ENCODE assay signal across 8 cellular contexts in genomic region chr16:30077656-30078055, GRCh38.
A peak's percentile ranks its signal among the peaks of the same experiment; 100 is the strongest.
DNase-seq lines count a peak whose midpoint lies in the region; ATAC-seq and TF ChIP-seq lines count a peak whose summit lies in the region.
"Had no signal": no experiment of that assay in that cellular context is flagged by ENCODE, and none has a peak within 500 bp of the region (broad histone marks: within the 10 kb centered on the region; RNA-seq: fewer than 3 reads in every experiment).

No MANE protein-coding gene starts in this region.

- TF ChIP-seq CTCF in AG04449 (IDR thresholded peaks at IDR 0.05; ENCODE audit: insufficient read depth, low read length, missing control alignments) = no peak
- no peak for TF ChIP-seq CTCF in NB4 (IDR thresholded peaks at IDR 0.05; ENCODE audit: low read depth, low read length)

- H3K4me3 ChIP-seq in AG04449 (ENCODE audit: low read depth, low read length) = peak overlapping the region; percentile 96
- peak overlapping the region; percentile 91 for H3K4me3 ChIP-seq in NB4 (ENCODE audit: low read depth, low read length)

- TF ChIP-seq POLR2A in NB4 (IDR thresholded peaks at IDR 0.05; ENCODE audit: extremely low read depth, insufficient read length) = no peak

- CTCF ChIA-PET in AG04449 (lab: Yijun Ruan, JAX) = interaction anchor here (1.0 to 9.2 kb wide), 4 partner anchors 8 to 36 kb away, joined by 3 to 100 read pairs (median 6); partner anchors contain the start of genes ALDOA, GDPD3 and TBX6

- ATAC-seq in HG03432 (IDR thresholded peaks at IDR 0.05; ENCODE audit: unreplicated experiment) = no peak
- no peak for ATAC-seq in HG03378 (IDR thresholded peaks at IDR 0.05; ENCODE audit: unreplicated experiment)

- POLR2A ChIA-PET in AG04449 (lab: Yijun Ruan, JAX) = interaction anchor here (0.9 to 8.5 kb wide), 2 partner anchors 11 to 12 kb away, joined by 3 to 66 read pairs; partner anchors contain the start of gene ALDOA

- DNase-seq in AG04449 (ENCODE audit: low read depth, low spot score) (no peak), NB4 (ENCODE audit: low read depth) (no peak), epithelial cell of prostate (ENCODE audit: low read depth, low spot score) (no peak), NCI-H1436 treated with DMSO at 0.1 percent for 48 hours (lab: John Stamatoyannopoulos, UW) (no peak)
- DNase-seq: Caco-2, hippocampal formation had no signal

- peak overlapping the region; percentile 90 for H3K27ac ChIP-seq in epithelial cell of prostate
